Comparison of ENCODE assay signal across 8 cellular contexts in genomic region chr6:2245954-2246863, GRCh38. TPM values are rescaled to one million over a fixed set of nuclear protein-coding genes. Genes with fewer than 3 reads are reported as not detected.
A peak's percentile ranks its signal among the peaks of the same experiment; 100 is the strongest.
DNase-seq lines count a peak whose midpoint lies in the region; ATAC-seq and TF ChIP-seq lines count a peak whose summit lies in the region.

No MANE protein-coding gene starts in this region.

- H3K27me3 ChIP-seq in BE2C (no peaks in the 10 kb centered on the region), OCI-LY1 (ENCODE audit: insufficient read depth, low read length) (no peaks in the 10 kb centered on the region), vagina (no peaks in the 10 kb centered on the region)

- H3K4me3 Mint-ChIP-seq in osteocyte (ENCODE audit: unreplicated experiment) = peak overlapping the region; percentile 88

- H3K4me1 Mint-ChIP-seq in osteocyte (ENCODE audit: unreplicated experiment) = peaks cover 25% of the 10 kb centered on the region

- H3K9me3 ChIP-seq in BE2C = no peaks in the 10 kb centered on the region
- no peaks in the 10 kb centered on the region for H3K9me3 ChIP-seq in OCI-LY1 (ENCODE audit: low read length)
- no peaks in the 10 kb centered on the region for H3K9me3 ChIP-seq in vagina

- TF ChIP-seq CTCF in BE2C (IDR thresholded peaks at IDR 0.05; ENCODE audit: low read depth, low read length) = no peak
- no peak for TF ChIP-seq CTCF in OCI-LY1 (IDR thresholded peaks at IDR 0.05; ENCODE audit: low read length)
- no peak for TF ChIP-seq CTCF in osteocyte (IDR thresholded peaks at IDR 0.05)
- TF ChIP-seq CTCF in vagina (IDR thresholded peaks at IDR 0.05) = no peak

- peak overlapping the region; percentile 90 for H3K4me2 ChIP-seq in OCI-LY1 (ENCODE audit: low read length)

- peak; percentile 28 for DNase-seq in BE2C
- DNase-seq in HK-2 (ENCODE audit: unreplicated experiment) = peak; percentile 72
- peak; percentile 33 for DNase-seq in activated naive CD4-positive, alpha-beta T cell treated with Interleukin-2 at 50 U/mL for 16 hours
- DNase-seq in globus pallidus (ENCODE audit: low spot score) = peak; percentile 35
- no peak for DNase-seq in osteocyte (ENCODE audit: extremely low spot score, unreplicated experiment)
- DNase-seq in vagina (ENCODE audit: extremely low spot score in 2 of 2) = peak in 1 of 2 donors; percentile 93

- peaks cover 7% of the 10 kb centered on the region for H3K36me3 Mint-ChIP-seq in osteocyte (ENCODE audit: unreplicated experiment)

- H2AFZ ChIP-seq in OCI-LY1 (ENCODE audit: low read length) = peak overlapping the region; percentile 92; the same call in 1 of the 2 replicates

- TF ChIP-seq POLR2A in vagina (IDR thresholded peaks at IDR 0.05) = no peak

- ATAC-seq in GM19324 (IDR thresholded peaks at IDR 0.05; ENCODE audit: low FRiP score, unreplicated experiment) = peak; percentile 6

- H3K27ac Mint-ChIP-seq in osteocyte (ENCODE audit: unreplicated experiment) = peak overlapping the region; percentile 93

- H3K4me1 ChIP-seq in BE2C = peaks cover 4% of the 10 kb centered on the region
- H3K4me1 ChIP-seq in OCI-LY1 (ENCODE audit: insufficient read depth, low read length, severe bottlenecking) = peaks cover 29% of the 10 kb centered on the region
- H3K4me1 ChIP-seq in vagina = peaks cover 11% of the 10 kb centered on the region

- intact Hi-C loops in vagina (cut with DNase I) = no loop called here

- H3K9me2 ChIP-seq in OCI-LY1 (ENCODE audit: low read depth, low read length) = no peaks in the 10 kb centered on the region

- no peaks in the 10 kb centered on the region for H3K79me2 ChIP-seq in OCI-LY1 (ENCODE audit: insufficient read depth, low read length)

- peak overlapping the region; percentile 82 for H3K4me3 ChIP-seq in BE2C (ENCODE audit: low read depth, low read length)
- peak overlapping the region; percentile 99 for H3K4me3 ChIP-seq in OCI-LY1 (ENCODE audit: low read depth, low read length, poor library complexity, severe bottlenecking)
- H3K4me3 ChIP-seq in vagina = peak overlapping the region; percentile 95 to 97

- H3F3A ChIP-seq in OCI-LY1 (ENCODE audit: insufficient read depth, low read length) = no peaks in the 10 kb centered on the region

- peak overlapping the region; percentile 98 for H3K9ac ChIP-seq in OCI-LY1 (ENCODE audit: low read length)

- no peaks in the 10 kb centered on the region for H4K20me1 ChIP-seq in OCI-LY1 (ENCODE audit: insufficient read depth, low read length)

- H3K9me3 Mint-ChIP-seq in osteocyte (ENCODE audit: unreplicated experiment) = no peaks in the 10 kb centered on the region

- no peaks in the 10 kb centered on the region for H3K27me3 Mint-ChIP-seq in osteocyte (ENCODE audit: unreplicated experiment)

- no peak overlapping the region for H3K27ac ChIP-seq in OCI-LY1 (ENCODE audit: low read depth, low read length, poor library complexity, severe bottlenecking)
- H3K27ac ChIP-seq in vagina = peak overlapping the region; percentile 93

- H3K36me3 ChIP-seq in BE2C (no peaks in the 10 kb centered on the region), OCI-LY1 (ENCODE audit: insufficient read depth, low read length) (no peaks in the 10 kb centered on the region), vagina (no peaks in the 10 kb centered on the region)

RNA-seq across cellular contexts. Expression of gene GMDS, which starts 0.8 kb away (rescaled TPM):
- 10.1 TPM for polyA plus RNA-seq in BE2C (2012; ENCODE audit: insufficient read depth, insufficient read length, low read depth)
- 30.7 and 30.9 TPM in 2 replicates for total RNA-seq in osteocyte
- total RNA-seq in vagina = 30.2 TPM
